In the genomic region with DNA sequence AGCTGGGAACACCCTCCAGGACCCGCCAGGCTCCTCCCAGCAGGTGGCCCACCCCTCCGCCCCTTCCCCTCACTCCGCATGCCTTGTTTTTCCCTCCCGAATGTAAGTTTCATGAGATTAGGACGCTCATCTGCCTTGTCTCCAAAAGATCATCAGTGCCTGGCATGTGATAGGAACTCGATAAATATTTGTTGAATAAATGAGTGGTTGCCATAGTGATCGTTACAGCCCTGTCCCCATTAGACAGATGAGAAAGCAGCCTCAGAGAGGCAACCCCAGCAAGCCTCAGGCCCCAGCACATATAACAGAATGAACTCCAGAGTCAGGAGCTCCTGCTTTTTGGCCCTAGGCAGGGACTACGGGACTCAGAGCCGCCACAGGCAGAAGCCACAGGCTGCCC, we compare ENCODE assay signal across 10 cellular contexts. TPM values are rescaled to one million over a fixed set of nuclear protein-coding genes. Genes with fewer than 3 reads are reported as not detected.
DNase-seq lines count a peak whose midpoint lies in the region; ATAC-seq and TF ChIP-seq lines count a peak whose summit lies in the region.
"Had no signal": no experiment of that assay in that cellular context is flagged by ENCODE, and none has a peak within 500 bp of the region (broad histone marks: within the 10 kb centered on the region; RNA-seq: fewer than 3 reads in every experiment).

No MANE protein-coding gene starts in this region.

- H3K4me3 ChIP-seq in prostate gland, result no peak overlapping the region

- peaks cover 14% of the 10 kb centered on the region for H3K4me1 ChIP-seq in prostate gland (replicated peaks)

- no peaks in the 10 kb centered on the region for H3K9me3 ChIP-seq in CD4-positive, alpha-beta T cell (ENCODE audit: control insufficient read depth, low read length)
- no peaks in the 10 kb centered on the region for H3K9me3 ChIP-seq in prostate gland

- DNase-seq in CD4-positive, alpha-beta T cell, result no peak
- DNase-seq in M059J (ENCODE audit: low read depth) (peak; percentile 34), prostate gland (ENCODE audit: low spot score) (no peak), NCI-H146 treated with DMSO at 0.1 percent for 48 hours (lab: John Stamatoyannopoulos, UW; ENCODE audit: unreplicated experiment) (no peak)
- DNase-seq in effector memory CD8-positive, alpha-beta T cell, result no peak
- DNase-seq: activated naive CD4-positive, alpha-beta T cell treated with anti-CD3 and anti-CD28 coated beads, Interleukin-2, amount 10 ng/mL, durations not matched to agents 7 days and 5 days; T-cell had no signal

- 55% methylated on average over 9 of the region's 9 CpGs for WGBS in prostate gland

- H3K9me3 Mint-ChIP-seq in CD4-positive, alpha-beta T cell, result no peaks in the 10 kb centered on the region
- H3K9me3 Mint-ChIP-seq in effector memory CD8-positive, alpha-beta T cell, result no peaks in the 10 kb centered on the region
- H3K9me3 Mint-ChIP-seq: activated naive CD4-positive, alpha-beta T cell treated with anti-CD3 and anti-CD28 coated beads, Interleukin-2, amount 10 ng/mL, durations not matched to agents 7 days and 5 days; T-cell had no signal

- no peaks in the 10 kb centered on the region for H3K27me3 ChIP-seq in CD4-positive, alpha-beta T cell (ENCODE audit: control insufficient read depth, insufficient read depth, low read length)
- no peaks in the 10 kb centered on the region for H3K27me3 ChIP-seq in prostate gland (replicated peaks; ENCODE audit: insufficient read depth)

- POLR2A ChIA-PET in CD4-positive, alpha-beta T cell (lab: Charles Lee), result no interaction called here

- TF ChIP-seq POLR2A in prostate gland (IDR thresholded peaks at IDR 0.05), result no peak

- no peak for TF ChIP-seq CTCF in CD4-positive, alpha-beta T cell (IDR thresholded peaks at IDR 0.05)
- no peak for TF ChIP-seq CTCF in prostate gland (IDR thresholded peaks at IDR 0.05)

- peaks cover 47% of the 10 kb centered on the region for H3K4me1 Mint-ChIP-seq in CD4-positive, alpha-beta T cell (ENCODE audit: low read depth)
- H3K4me1 Mint-ChIP-seq in effector memory CD8-positive, alpha-beta T cell (ENCODE audit: low read depth in 2 of 2), result peaks cover 22 to 35% of the 10 kb centered on the region in 2 donors

- ATAC-seq in CD4-positive, alpha-beta T cell (ENCODE audit: poor library complexity), result no peak
- no peak for ATAC-seq in effector memory CD8-positive, alpha-beta T cell (replicated peaks)
- no peak for ATAC-seq in HG03175 (IDR thresholded peaks at IDR 0.05; ENCODE audit: unreplicated experiment)
- ATAC-seq in HG03159 (IDR thresholded peaks at IDR 0.05; ENCODE audit: unreplicated experiment), result no peak
- no peak for ATAC-seq in GM21825 (IDR thresholded peaks at IDR 0.05; ENCODE audit: unreplicated experiment)
- ATAC-seq: T-cell had no signal

- H3K27me3 Mint-ChIP-seq in CD4-positive, alpha-beta T cell, result no peaks in the 10 kb centered on the region
- no peaks in the 10 kb centered on the region for H3K27me3 Mint-ChIP-seq in effector memory CD8-positive, alpha-beta T cell
- H3K27me3 Mint-ChIP-seq: T-cell had no signal

- CTCF ChIA-PET in CD4-positive, alpha-beta T cell (lab: Charles Lee), result no interaction called here

- H3K27ac Mint-ChIP-seq in CD4-positive, alpha-beta T cell, result peak overlapping the region; percentile 85
- peak overlapping the region; percentile 85 to 93 for H3K27ac Mint-ChIP-seq in effector memory CD8-positive, alpha-beta T cell

- no peak overlapping the region for H3K27ac ChIP-seq in CD4-positive, alpha-beta T cell (ENCODE audit: low read depth, low read length)
- H3K27ac ChIP-seq in prostate gland, result peak overlapping the region; percentile 87 to 90

- peak overlapping the region; percentile 27 for H3K4me3 Mint-ChIP-seq in CD4-positive, alpha-beta T cell
- no peak overlapping the region for H3K4me3 Mint-ChIP-seq in effector memory CD8-positive, alpha-beta T cell

- no peaks in the 10 kb centered on the region for H3K36me3 ChIP-seq in prostate gland

- intact Hi-C loops in CD4-positive, alpha-beta T cell (cut with DNase I, micrococcal nuclease), result no loop called here
- intact Hi-C loops in prostate gland (cut with DNase I), result no loop called here

- H3K36me3 Mint-ChIP-seq in CD4-positive, alpha-beta T cell (ENCODE audit: low read depth), result peaks cover 6% of the 10 kb centered on the region
- H3K36me3 Mint-ChIP-seq in effector memory CD8-positive, alpha-beta T cell (ENCODE audit: insufficient read depth), result no peaks in the 10 kb centered on the region
- H3K36me3 Mint-ChIP-seq: T-cell had no signal

RNA-seq across cellular contexts. Expression of gene CAMKK1, which starts 5.0 kb away (rescaled TPM):
- 1 to 10 TPM; 4.8 to 4.9 TPM for total RNA-seq in CD4-positive, alpha-beta T cell
- total RNA-seq in M059J (2014; rRNA removed; shearing (Covaris generic)), result 1.7 and 1.8 TPM in 2 replicates
- total RNA-seq in prostate gland, result 10 to 100 TPM in 1 of 2 donors, 1 to 10 TPM in 1; 2.0 to 12.8 TPM

RNA-seq across cellular contexts. Expression of gene P2RX1, which starts 28.5 kb away (rescaled TPM):
- total RNA-seq in CD4-positive, alpha-beta T cell, result 1 to 10 TPM in 1 of 2 experiments, under 1 TPM in 1; 0.34 to 1.0 TPM
- total RNA-seq in M059J (2014; rRNA removed; shearing (Covaris generic)), result not detected in 2 replicates
- 10 to 100 TPM in 1 of 2 donors, 1 to 10 TPM in 1; 3.8 to 22.5 TPM for total RNA-seq in prostate gland

RNA-seq across cellular contexts. Expression of gene NCBP3, which starts 41.8 kb away (rescaled TPM):
- 10 to 100 TPM; 25.0 to 29.5 TPM for total RNA-seq in CD4-positive, alpha-beta T cell
- total RNA-seq in M059J (2014; rRNA removed; shearing (Covaris generic)), result 13.4 and 24.8 TPM in 2 replicates
- total RNA-seq in prostate gland, result 100 to 1,000 TPM in 1 of 2 donors, 10 to 100 TPM in 1; 14.8 to 370 TPM
